Comparison of ENCODE assay signal across 8 cellular contexts in the genomic region with DNA sequence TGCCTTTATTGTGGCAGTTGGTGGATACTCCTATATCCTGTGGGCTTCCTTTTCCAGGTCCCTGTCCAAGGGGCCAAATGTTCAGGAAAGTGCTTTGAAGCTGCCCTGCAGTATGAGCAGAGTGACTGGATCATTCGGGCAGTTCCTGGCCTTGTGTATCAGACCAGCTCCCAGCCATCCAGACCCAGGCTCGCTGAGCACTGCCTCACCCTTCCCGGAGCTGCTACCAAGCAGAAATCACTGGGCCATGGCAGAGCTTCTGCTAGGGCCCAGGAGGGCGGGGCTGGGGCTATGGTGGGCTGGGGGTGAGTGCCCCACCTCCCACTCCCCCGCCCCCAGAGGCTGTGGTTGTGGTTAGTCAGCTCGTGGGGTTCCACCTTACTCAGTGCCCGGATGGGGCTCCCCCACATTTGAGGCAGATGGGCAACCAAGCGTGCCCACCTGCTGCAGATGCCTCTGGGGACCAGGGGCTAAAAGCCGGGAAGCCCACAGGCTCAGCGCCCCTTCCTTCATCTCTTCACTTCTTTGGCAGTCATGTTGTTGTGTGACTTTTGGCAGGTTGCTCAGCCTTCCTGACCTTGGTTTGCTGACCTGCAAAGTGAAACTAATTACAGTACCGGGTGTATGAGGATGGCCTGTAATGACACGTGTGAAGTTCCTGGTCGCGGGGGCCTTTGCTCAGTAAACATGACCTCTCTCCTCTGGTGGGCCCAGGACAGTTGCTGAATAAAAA. TPM values are rescaled to one million over a fixed set of nuclear protein-coding genes. Genes with fewer than 3 reads are reported as not detected.
DNase-seq lines count a peak whose midpoint lies in the region; ATAC-seq and TF ChIP-seq lines count a peak whose summit lies in the region.

No MANE protein-coding gene starts in this region.

- H3K36me3 ChIP-seq in GM06990 (ENCODE audit: control insufficient read depth, insufficient read depth, low read length), result no peaks in the 10 kb centered on the region

- peaks cover 5% of the 10 kb centered on the region for H3K27me3 ChIP-seq in GM06990 (replicated peaks; ENCODE audit: control insufficient read depth, insufficient read depth, low read length)

- DNase-seq in GM06990 (ENCODE audit: extremely low read depth, insufficient read length) (peak; percentile 90), SHP77 (lab: John Stamatoyannopoulos, UW) (no peak), Calu3 (no peak), DMS79 (lab: John Stamatoyannopoulos, UW) (no peak)
- DNase-seq in activated naive CD8-positive, alpha-beta T cell treated with anti-CD3 and anti-CD28 coated beads for 36 hours, result peak; percentile 61
- peak; percentile 53 for DNase-seq in stimulated activated CD8-positive, alpha-beta memory T cell treated with anti-CD3 and anti-CD28 coated beads, Interleukin-12 subunit alpha, Interleukin-12 subunit beta, amount 100 ng/mL, for 4 hours (ENCODE audit: low read depth)

- no TSS peak for BruUV-seq in Calu3 (replicated peaks; lab: Mats Ljungman, UMichigan)

- peak overlapping the region; percentile 79 for H3K27ac Mint-ChIP-seq in activated naive CD8-positive, alpha-beta T cell treated with anti-CD3 and anti-CD28 coated beads for 36 hours
- no peak overlapping the region for H3K27ac Mint-ChIP-seq in Calu3 (ENCODE audit: unreplicated experiment)

- TF ChIP-seq CTCF in GM06990 (IDR thresholded peaks at IDR 0.05; ENCODE audit: insufficient read depth, low read length, poor library complexity, severe bottlenecking) (no peak), Calu3 (IDR thresholded peaks at IDR 0.05; ENCODE audit: unreplicated experiment) (no peak)

- no peak overlapping the region for H3K4me3 ChIP-seq in GM06990 (replicated peaks; ENCODE audit: low read depth, low read length)

- intact Hi-C loops in Calu3 (cut with micrococcal nuclease; ENCODE audit: unreplicated experiment), result no loop called here

- H3K4me3 Mint-ChIP-seq in activated naive CD8-positive, alpha-beta T cell treated with anti-CD3 and anti-CD28 coated beads for 36 hours, result peak overlapping the region; percentile 40
- H3K4me3 Mint-ChIP-seq in Calu3 (ENCODE audit: low read depth, unreplicated experiment), result no peak overlapping the region

- H3K27me3 Mint-ChIP-seq in activated naive CD8-positive, alpha-beta T cell treated with anti-CD3 and anti-CD28 coated beads for 36 hours, result peaks cover 21% of the 10 kb centered on the region
- H3K27me3 Mint-ChIP-seq in Calu3 (ENCODE audit: unreplicated experiment), result peaks cover 61% of the 10 kb centered on the region

- no peaks in the 10 kb centered on the region for H3K9me3 Mint-ChIP-seq in activated naive CD8-positive, alpha-beta T cell treated with anti-CD3 and anti-CD28 coated beads for 36 hours
- H3K9me3 Mint-ChIP-seq in Calu3 (ENCODE audit: low read depth, unreplicated experiment), result no peaks in the 10 kb centered on the region

- H3K36me3 Mint-ChIP-seq in activated naive CD8-positive, alpha-beta T cell treated with anti-CD3 and anti-CD28 coated beads for 36 hours, result no peaks in the 10 kb centered on the region
- peaks cover 5% of the 10 kb centered on the region for H3K36me3 Mint-ChIP-seq in Calu3 (ENCODE audit: insufficient read depth, unreplicated experiment)

- ATAC-seq in GM21381 (IDR thresholded peaks at IDR 0.05; ENCODE audit: unreplicated experiment) (peak; percentile 47), HG03575 (IDR thresholded peaks at IDR 0.05; ENCODE audit: extremely low read depth, insufficient number of reproducible peaks, low FRiP score, unreplicated experiment) (peak; percentile 49)

- CTCF ChIA-PET in Calu3 (lab: Charles Lee), result no interaction called here

- peaks cover 40% of the 10 kb centered on the region for H3K4me1 Mint-ChIP-seq in activated naive CD8-positive, alpha-beta T cell treated with anti-CD3 and anti-CD28 coated beads for 36 hours
- no peaks in the 10 kb centered on the region for H3K4me1 Mint-ChIP-seq in Calu3 (ENCODE audit: low read depth, unreplicated experiment)

RNA-seq across cellular contexts. Expression of gene LRRC32, which starts 2.0 kb away (rescaled TPM):
- total RNA-seq in activated naive CD8-positive, alpha-beta T cell treated with anti-CD3 and anti-CD28 coated beads for 36 hours, result 10 to 100 TPM; 11.5 to 12.1 TPM
- total RNA-seq in Calu3 (2022), result 0.17 TPM in 1 of 2 replicates, not detected in the other

Comparison
In these comparisons a context has a peak if more than half of its experiments do, and no peak if none do; other contexts are left out.
1. DNase-seq: peak in GM06990 (single experiment), activated naive CD8-positive, alpha-beta T cell treated with anti-CD3 and anti-CD28 coated beads for 36 hours (single experiment) and stimulated activated CD8-positive, alpha-beta memory T cell treated with anti-CD3 and anti-CD28 coated beads, Interleukin-12 subunit alpha, Interleukin-12 subunit beta, amount 100 ng/mL, for 4 hours (single experiment); none in SHP77 (0 of 2), Calu3 (single experiment) and DMS79 (single experiment).
2. RNA of gene LRRC32, which starts 2.0 kb away (total RNA-seq): 11.5 to 12.1 TPM in activated naive CD8-positive, alpha-beta T cell treated with anti-CD3 and anti-CD28 coated beads for 36 hours; 0.17 TPM in Calu3; every median in the first group is over 10 times any median in the second.